ENCODE assay signal across 18 cellular contexts in genomic region chr9:132447346-132447745, GRCh38. TPM values are rescaled to one million over a fixed set of nuclear protein-coding genes. Genes with fewer than 3 reads are reported as not detected.
DNase-seq lines count a peak whose midpoint lies in the region; ATAC-seq and TF ChIP-seq lines count a peak whose summit lies in the region.
"Had no signal": no experiment of that assay in that cellular context is flagged by ENCODE, and none has a peak within 500 bp of the region (broad histone marks: within the 10 kb centered on the region; RNA-seq: fewer than 3 reads in every experiment).

No MANE protein-coding gene starts in this region.

- H3K79me2 ChIP-seq in H9 (ENCODE audit: insufficient read depth, low read length) = no peaks in the 10 kb centered on the region

- CTCF ChIA-PET in AG04450 (lab: Charles Lee) = no interaction called here
- CTCF ChIA-PET in CD4-positive, alpha-beta T cell (lab: Charles Lee) = no interaction called here

- no peak overlapping the region for H3T11ph ChIP-seq in H9 (ENCODE audit: low read length)

- H2BK120ac ChIP-seq in H9 (ENCODE audit: low read depth, low read length, poor library complexity, severe bottlenecking) = no peak overlapping the region

- no peaks in the 10 kb centered on the region for H3K79me1 ChIP-seq in H9 (ENCODE audit: insufficient read depth, low read depth, low read length, poor library complexity, severe bottlenecking)

- no peak overlapping the region for H3K56ac ChIP-seq in H9 (ENCODE audit: insufficient read length, low read depth, low read length)

- H2BK12ac ChIP-seq in H9 (ENCODE audit: insufficient read length, low read depth, low read length) = no peak overlapping the region

- no peak overlapping the region for H2BK20ac ChIP-seq in H9 (ENCODE audit: low read depth, low read length, poor library complexity, severe bottlenecking)

- DNase-seq in AG04450 (ENCODE audit: low read depth, low spot score) (no peak), H9 (peak; percentile 84), brain microvascular endothelial cell (no peak), islet precursor cell (peak; percentile 82), HK-2 (ENCODE audit: unreplicated experiment) (no peak), CD14-positive monocyte (ENCODE audit: low spot score) (no peak)
- DNase-seq in CD4-positive, alpha-beta T cell = no peak
- DNase-seq: activated CD8-positive, alpha-beta memory T cell treated with anti-CD3 and anti-CD28 coated beads, Interleukin-2, amount 50 U/mL, for 4 hours; dorsolateral prefrontal cortex; left ventricle myocardium superior; NCI-H2107; Peyer's patch had no signal

- no peaks in the 10 kb centered on the region for H3K4me1 ChIP-seq in H9 (ENCODE audit: insufficient read depth, low read length)
- H3K4me1 ChIP-seq: Peyer's patch had no signal

- no peak overlapping the region for H3K9ac ChIP-seq in H9 (ENCODE audit: extremely low read depth, insufficient read length, low read length)

- H3K36me3 Mint-ChIP-seq in H9 (ENCODE audit: insufficient read depth in 1 of 3, low read depth in 3 of 3) (no peaks in the 10 kb centered on the region; a peak in 1 of 7 replicates), CD14-positive monocyte (no peaks in the 10 kb centered on the region)
- no peaks in the 10 kb centered on the region for H3K36me3 Mint-ChIP-seq in CD4-positive, alpha-beta T cell (ENCODE audit: low read depth)

- peaks cover 23% of the 10 kb centered on the region for H3K27me3 Mint-ChIP-seq in H9 (ENCODE audit: low read depth)
- peaks cover 14 to 16% (median 16%) of the 10 kb centered on the region in 3 donors for H3K27me3 Mint-ChIP-seq in CD14-positive monocyte (ENCODE audit: low read depth in 3 of 3)
- H3K27me3 Mint-ChIP-seq in CD4-positive, alpha-beta T cell = peaks cover 70% of the 10 kb centered on the region

- H3K27ac ChIP-seq in AG04450 (ENCODE audit: low read depth, low read length) (no peak overlapping the region), H9 (ENCODE audit: insufficient read length, low read depth, low read length) (no peak overlapping the region), brain microvascular endothelial cell (no peak overlapping the region)
- no peak overlapping the region for H3K27ac ChIP-seq in CD4-positive, alpha-beta T cell (ENCODE audit: low read depth, low read length)
- H3K27ac ChIP-seq: dorsolateral prefrontal cortex, Peyer's patch had no signal

- H3K18ac ChIP-seq in H9 (ENCODE audit: insufficient read length, low read depth, low read length) = no peak overlapping the region

- H4K8ac ChIP-seq in H9 (replicated peaks; ENCODE audit: insufficient read length, low read depth, low read length) = no peak overlapping the region

- no peak overlapping the region for H2BK5ac ChIP-seq in H9 (ENCODE audit: insufficient read length, low read length)

- H3K9me3 ChIP-seq in AG04450 (ENCODE audit: control insufficient read depth, insufficient read depth, low read length) = no peaks in the 10 kb centered on the region
- H3K9me3 ChIP-seq in H9 (ENCODE audit: control insufficient read depth, low read depth, low read length) = no peaks in the 10 kb centered on the region
- no peaks in the 10 kb centered on the region for H3K9me3 ChIP-seq in CD4-positive, alpha-beta T cell (ENCODE audit: control insufficient read depth, low read length)
- H3K9me3 ChIP-seq: Peyer's patch had no signal

- H3K9me3 Mint-ChIP-seq in H9 (0 out of 5 replicates have a peak, but pooled peaks cover 0 to 3% of the 10 kb centered on the region in 2 experiments), CD14-positive monocyte (no peaks in the 10 kb centered on the region)
- H3K9me3 Mint-ChIP-seq in CD4-positive, alpha-beta T cell = no peaks in the 10 kb centered on the region

- no peak overlapping the region for H2BK15ac ChIP-seq in H9 (ENCODE audit: low read depth, low read length)

- peaks cover 7% of the 10 kb centered on the region for H3K27me3 ChIP-seq in AG04450 (ENCODE audit: control insufficient read depth, insufficient read depth, low read length)
- no peaks in the 10 kb centered on the region for H3K27me3 ChIP-seq in H9 (ENCODE audit: insufficient read depth, low read length)
- H3K27me3 ChIP-seq in brain microvascular endothelial cell (replicated peaks) = no peaks in the 10 kb centered on the region
- H3K27me3 ChIP-seq in CD4-positive, alpha-beta T cell (ENCODE audit: control insufficient read depth, insufficient read depth, low read length) = peaks cover 10% of the 10 kb centered on the region
- H3K27me3 ChIP-seq: Peyer's patch had no signal

- no peaks in the 10 kb centered on the region for H4K20me1 ChIP-seq in H9 (ENCODE audit: control insufficient read depth, insufficient read depth, insufficient read length)

- H4K91ac ChIP-seq in H9 (ENCODE audit: insufficient read length, low read depth, low read length) = no peak overlapping the region

- intact Hi-C loops in CD14-positive monocyte (cut with micrococcal nuclease) = no loop called here
- intact Hi-C loops in CD4-positive, alpha-beta T cell (cut with DNase I, micrococcal nuclease) = no loop called here

- H3K4me3 Mint-ChIP-seq in H9 (no peak overlapping the region), CD14-positive monocyte (peak overlapping the region in 1 of 2 donors; percentile 35)
- H3K4me3 Mint-ChIP-seq in CD4-positive, alpha-beta T cell = no peak overlapping the region

- in situ Hi-C loops in brain microvascular endothelial cell (cut with HindIII; ENCODE audit: low pct_ligation_motif_present, low sequenced_read_pairs) = no loop called here

- no CpG with 5 or more reads among the region's 20 CpGs for WGBS in H9 (ENCODE audit: extremely low coverage, insufficient read length, low lambda C conversion rate)

- H3K4me2 ChIP-seq in H9 (ENCODE audit: insufficient read depth, insufficient read length, low read length) = no peak overlapping the region

- H3K27ac Mint-ChIP-seq in H9 (no peak overlapping the region; a peak in 1 of 7 replicates), CD14-positive monocyte (no peak overlapping the region)
- no peak overlapping the region for H3K27ac Mint-ChIP-seq in CD4-positive, alpha-beta T cell

- H3K4me3 ChIP-seq in AG04450 (ENCODE audit: low read depth, low read length) = no peak overlapping the region
- H3K4me3 ChIP-seq in brain microvascular endothelial cell (ENCODE audit: low read depth, low read length) = no peak overlapping the region
- H3K4me3 ChIP-seq: dorsolateral prefrontal cortex, Peyer's patch had no signal

- no peak overlapping the region for H2AK5ac ChIP-seq in H9 (ENCODE audit: insufficient read length, low read length)

- H3K36me3 ChIP-seq in brain microvascular endothelial cell (replicated peaks) = no peaks in the 10 kb centered on the region
- H3K36me3 ChIP-seq: Peyer's patch had no signal

- no peak overlapping the region for H4K5ac ChIP-seq in H9 (ENCODE audit: insufficient read length, low read depth, low read length)

- TF ChIP-seq CTCF in AG04450 (IDR thresholded peaks at IDR 0.05; ENCODE audit: low read depth, low read length) (peak; percentile 28; the same call in 1 of the 2 replicates), H9 (conservative IDR thresholded peaks at IDR 0.05) (peak; percentile 71), brain microvascular endothelial cell (IDR thresholded peaks at IDR 0.05; ENCODE audit: low read depth, low read length, missing control alignments) (peak; percentile 45), CD14-positive monocyte (IDR thresholded peaks at IDR 0.05) (no peak)
- TF ChIP-seq CTCF in CD4-positive, alpha-beta T cell (IDR thresholded peaks at IDR 0.05) = no peak

- no peak for ATAC-seq in HG03439 (IDR thresholded peaks at IDR 0.05; ENCODE audit: unreplicated experiment)
- ATAC-seq in CD4-positive, alpha-beta T cell (ENCODE audit: poor library complexity) = no peak
- ATAC-seq: activated CD4-positive, CD25-positive, alpha-beta regulatory T cell treated with anti-CD3 and anti-CD28 coated beads, Interleukin-2, amount 50 U/mL, for 24 hours; left ventricle myocardium superior had no signal

- POLR2A ChIA-PET in AG04450 (lab: Yijun Ruan, JAX) = no interaction called here
- POLR2A ChIA-PET in CD4-positive, alpha-beta T cell (lab: Charles Lee) = no interaction called here

- no peak overlapping the region for H2AFZ ChIP-seq in H9 (ENCODE audit: low read length)

- no peak overlapping the region for H3K23ac ChIP-seq in H9 (ENCODE audit: insufficient read length, low read depth, low read length)

- no peak overlapping the region for H3K14ac ChIP-seq in H9 (ENCODE audit: insufficient read depth, low read length)

- no peak overlapping the region for H3K4ac ChIP-seq in H9 (ENCODE audit: low read depth, low read length)

- H3K23me2 ChIP-seq in H9 (ENCODE audit: insufficient read length, low read depth, low read length, poor library complexity, severe bottlenecking) = no peaks in the 10 kb centered on the region

- H3K4me1 Mint-ChIP-seq in H9 = peaks cover 7 to 10% of the 10 kb centered on the region in 2 experiments
- H3K4me1 Mint-ChIP-seq in CD14-positive monocyte = no peaks in the 10 kb centered on the region
- no peaks in the 10 kb centered on the region for H3K4me1 Mint-ChIP-seq in CD4-positive, alpha-beta T cell (ENCODE audit: low read depth)

RNA-seq across cellular contexts. Expression of gene CFAP77, which starts 37.3 kb away (rescaled TPM):
- not detected in 2 replicates for polyA plus RNA-seq in AG04450 (2011; rRNA removed)
- polyA minus RNA-seq in AG04450 (2011; rRNA and poly(A)+ RNA removed) = not detected in 2 replicates
- 0.72 and 0.86 TPM in 2 replicates for total RNA-seq in H9 (2021)
- polyA plus RNA-seq in CD14-positive monocyte = not detected
- total RNA-seq in CD4-positive, alpha-beta T cell = not detected
- total RNA-seq: aorta; HT1080; M059J; Peyer's patch; T-helper 1 cell treated with Interleukin-12 subunit alpha and Interleukin-12 subunit beta and Interleukin-4 antibody, amounts not matched to agents 30 ng/mL and 1 ng/mL, for 36 hours had no signal

RNA-seq across cellular contexts. Expression of gene TTF1, which starts 40.7 kb away (rescaled TPM):
- polyA plus RNA-seq in AG04450 (2011; rRNA removed) (8.0 and 10.0 TPM in 2 replicates), CD14-positive monocyte (1 to 10 TPM; 2.2 to 4.1 TPM)
- 2.4 and 4.0 TPM in 2 replicates for polyA minus RNA-seq in AG04450 (2011; rRNA and poly(A)+ RNA removed)
- 24.2 and 26.9 TPM in 2 replicates for total RNA-seq in H9 (2021)
- total RNA-seq in CD4-positive, alpha-beta T cell = 10 to 100 TPM; 12.4 to 12.8 TPM

Comparison
In these comparisons a context has a peak if more than half of its experiments do, and no peak if none do; other contexts are left out.
1. DNase-seq: peak in H9 (single experiment) and islet precursor cell (single experiment); none in AG04450 (single experiment), brain microvascular endothelial cell (single experiment), HK-2 (single experiment), CD14-positive monocyte (single experiment) and CD4-positive, alpha-beta T cell (0 of 10).
2. CTCF ChIP-seq: peak in AG04450 (single experiment), H9 (single experiment) and brain microvascular endothelial cell (single experiment); none in CD14-positive monocyte (single experiment) and CD4-positive, alpha-beta T cell (single experiment).